In the genomic region with DNA sequence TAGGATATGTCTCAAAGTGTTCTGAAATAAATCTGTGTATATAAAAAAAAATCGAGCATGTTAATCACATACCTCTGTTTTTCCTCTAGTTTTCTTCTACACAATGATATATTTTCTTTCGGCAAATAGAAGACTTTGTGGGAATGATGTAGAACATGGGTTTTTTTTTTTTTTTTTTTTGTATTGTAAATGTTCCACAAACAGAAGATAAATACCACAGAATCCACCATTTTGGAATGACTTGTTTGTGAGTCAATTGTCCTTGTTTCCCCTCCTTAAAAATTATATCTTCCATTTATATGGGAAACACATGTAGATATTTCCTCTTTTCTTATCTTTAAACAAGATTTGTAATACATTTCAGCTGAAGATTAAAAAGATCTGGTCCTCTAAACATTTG, we compare ENCODE assay signal across 19 cellular contexts.
DNase-seq lines count a peak whose midpoint lies in the region; ATAC-seq and TF ChIP-seq lines count a peak whose summit lies in the region.
"Had no signal": no experiment of that assay in that cellular context is flagged by ENCODE, and none has a peak within 500 bp of the region (broad histone marks: within the 10 kb centered on the region; RNA-seq: fewer than 3 reads in every experiment).

No MANE protein-coding gene starts in this region.

- H3K9me3 ChIP-seq in left ventricle myocardium inferior (replicated peaks) = peaks cover 11% of the 10 kb centered on the region
- H3K9me3 ChIP-seq: gastrocnemius medialis had no signal

- peaks cover 5% of the 10 kb centered on the region for H3K9me3 Mint-ChIP-seq in mesothelial cell of epicardium
- H3K9me3 Mint-ChIP-seq: activated CD8-positive, alpha-beta T cell treated with anti-CD3 and anti-CD28 coated beads for 36 hours; CD4-positive, alpha-beta T cell had no signal

- H3K36me3 ChIP-seq in left ventricle myocardium inferior = no peaks in the 10 kb centered on the region
- H3K36me3 ChIP-seq: gastrocnemius medialis, pancreas had no signal

- TF ChIP-seq CTCF in left ventricle myocardium inferior (IDR thresholded peaks at IDR 0.05; ENCODE audit: borderline replicate concordance) (no peak), choroid plexus epithelial cell (conservative IDR thresholded peaks at IDR 0.05; ENCODE audit: low read depth, low read length) (no peak), mesothelial cell of epicardium (IDR thresholded peaks at IDR 0.05; ENCODE audit: unreplicated experiment) (no peak)

- intact Hi-C loops in left ventricle myocardium inferior (cut with micrococcal nuclease) = no loop called here
- intact Hi-C loops in Right ventricle myocardium inferior (cut with DNase I) = no loop called here

- no peaks in the 10 kb centered on the region for H3K27me3 ChIP-seq in left ventricle myocardium inferior (ENCODE audit: low read depth)
- H3K27me3 ChIP-seq: gastrocnemius medialis, pancreas had no signal

- H3K27ac ChIP-seq in left ventricle myocardium inferior (replicated peaks) = peak overlapping the region; percentile 76

- H3K4me1 ChIP-seq in left ventricle myocardium inferior = peaks cover 7% of the 10 kb centered on the region

- H3K4me1 Mint-ChIP-seq in mesothelial cell of epicardium = peaks cover 24% of the 10 kb centered on the region

- H3K27me3 Mint-ChIP-seq in mesothelial cell of epicardium (ENCODE audit: low read depth) = no peaks in the 10 kb centered on the region
- H3K27me3 Mint-ChIP-seq: CD4-positive, alpha-beta T cell had no signal

- no peak for ATAC-seq in Right ventricle myocardium inferior
- ATAC-seq: activated CD8-positive, alpha-beta T cell treated with anti-CD3 and anti-CD28 coated beads for 36 hours; HCT116 had no signal

- no peak overlapping the region for H3K4me3 Mint-ChIP-seq in mesothelial cell of epicardium
- H3K4me3 Mint-ChIP-seq: activated CD8-positive, alpha-beta T cell treated with anti-CD3 and anti-CD28 coated beads for 36 hours; CD4-positive, alpha-beta T cell had no signal

- H3K36me3 Mint-ChIP-seq in mesothelial cell of epicardium = peaks cover 1% of the 10 kb centered on the region

- peak overlapping the region; percentile 94 for H3K27ac Mint-ChIP-seq in mesothelial cell of epicardium
- H3K27ac Mint-ChIP-seq: activated CD8-positive, alpha-beta T cell treated with anti-CD3 and anti-CD28 coated beads for 36 hours; CD4-positive, alpha-beta T cell had no signal

- H3K4me3 ChIP-seq in left ventricle myocardium inferior (no peak overlapping the region), choroid plexus epithelial cell (ENCODE audit: low read depth, low read length) (no peak overlapping the region)
- H3K4me3 ChIP-seq: pancreas had no signal

- no peak for DNase-seq in left ventricle myocardium inferior
- no peak for DNase-seq in Right ventricle myocardium inferior (ENCODE audit: missing footprints)
- DNase-seq in choroid plexus epithelial cell (ENCODE audit: low read depth) = peak; percentile 7
- no peak for DNase-seq in mesothelial cell of epicardium (ENCODE audit: low spot score in 2 of 2, unreplicated experiment in 2 of 2)
- no peak for DNase-seq in SW480 (ENCODE audit: low spot score)
- DNase-seq in NCI-H1092 (lab: John Stamatoyannopoulos, UW) = no peak
- DNase-seq in NCI-H2081 treated with DMSO at 0.1 percent for 48 hours (lab: John Stamatoyannopoulos, UW) = no peak
- no peak for DNase-seq in SKM-1 treated with dmso at 0.1 percent for 144 hours (lab: John Stamatoyannopoulos, UW; ENCODE audit: unreplicated experiment)
- DNase-seq: activated CD8-positive, alpha-beta T cell treated with anti-CD3 and anti-CD28 coated beads for 36 hours; activated effector memory CD4-positive, alpha-beta T cell treated with anti-CD3 and anti-CD28 coated beads, Interleukin-2, amount 50 U/mL, for 16 hours; CD4-positive, alpha-beta T cell; gastrocnemius medialis; Kasumi-1; NCI-H1694; NCI-H446 treated with DMSO at 0.1 percent for 48 hours; pancreas; SIG-M5; stimulated activated CD4-positive, alpha-beta T cell treated with anti-CD3 and anti-CD28 coated beads, Interleukin-15, amount 100 ng/mL, for 24 hours had no signal
